1 cellular context compared by ENCODE assay signal in the genomic region with DNA sequence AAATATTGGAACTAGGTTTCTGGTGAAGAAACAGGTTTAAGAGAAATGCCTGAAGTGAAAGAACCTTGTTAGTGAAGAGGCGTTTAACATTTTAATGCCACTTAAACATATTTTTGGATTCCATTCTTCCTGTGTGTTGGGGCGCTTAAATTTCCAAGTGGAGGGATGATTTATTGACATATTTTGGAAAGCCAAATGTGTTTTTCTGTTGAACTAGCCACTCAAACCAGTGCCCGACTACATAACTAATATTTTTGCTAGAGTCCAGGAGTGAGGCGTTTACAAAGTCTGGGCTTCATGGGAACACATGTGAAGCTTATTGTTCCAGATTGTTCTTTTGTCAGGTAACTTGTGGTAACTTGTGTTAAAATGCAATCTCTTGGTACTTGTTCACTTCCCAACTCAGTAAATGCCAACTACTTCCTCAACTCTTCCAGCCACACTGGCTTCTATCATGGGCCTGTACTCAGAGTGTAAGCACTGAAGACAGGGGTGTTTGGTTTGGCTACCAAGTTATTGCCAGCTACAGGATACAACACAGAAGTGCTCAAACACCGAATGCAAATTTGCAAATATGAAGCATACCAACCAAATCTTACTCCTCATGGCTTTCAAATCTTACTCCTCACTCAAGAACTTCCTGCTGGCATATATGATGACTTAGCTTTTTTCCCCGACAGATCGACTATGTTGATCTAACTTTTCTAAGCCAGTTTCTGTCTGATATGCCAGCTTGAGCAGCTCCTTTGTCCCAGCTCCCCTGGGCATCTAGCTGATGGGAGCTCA.
TF ChIP-seq lines count a peak whose summit lies in the region.

No MANE protein-coding gene starts in this region.

TF ChIP-seq in K562, 482 proteins besides CTCF, POLR2A, EP300 and RAD21 (continued from another document and continues in another):
- TF ChIP-seq, protein P1, sequence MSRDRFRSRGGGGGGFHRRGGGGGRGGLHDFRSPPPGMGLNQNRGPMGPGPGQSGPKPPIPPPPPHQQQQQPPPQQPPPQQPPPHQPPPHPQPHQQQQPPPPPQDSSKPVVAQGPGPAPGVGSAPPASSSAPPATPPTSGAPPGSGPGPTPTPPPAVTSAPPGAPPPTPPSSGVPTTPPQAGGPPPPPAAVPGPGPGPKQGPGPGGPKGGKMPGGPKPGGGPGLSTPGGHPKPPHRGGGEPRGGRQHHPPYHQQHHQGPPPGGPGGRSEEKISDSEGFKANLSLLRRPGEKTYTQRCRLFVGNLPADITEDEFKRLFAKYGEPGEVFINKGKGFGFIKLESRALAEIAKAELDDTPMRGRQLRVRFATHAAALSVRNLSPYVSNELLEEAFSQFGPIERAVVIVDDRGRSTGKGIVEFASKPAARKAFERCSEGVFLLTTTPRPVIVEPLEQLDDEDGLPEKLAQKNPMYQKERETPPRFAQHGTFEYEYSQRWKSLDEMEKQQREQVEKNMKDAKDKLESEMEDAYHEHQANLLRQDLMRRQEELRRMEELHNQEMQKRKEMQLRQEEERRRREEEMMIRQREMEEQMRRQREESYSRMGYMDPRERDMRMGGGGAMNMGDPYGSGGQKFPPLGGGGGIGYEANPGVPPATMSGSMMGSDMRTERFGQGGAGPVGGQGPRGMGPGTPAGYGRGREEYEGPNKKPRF (IDR thresholded peaks at IDR 0.05; ENCODE audit: low read depth, low read length) = no peak
- TF ChIP-seq MAZ (CRISPR knock-in tag; conservative IDR thresholded peaks at IDR 0.05 in 1 of 2, IDR thresholded peaks at IDR 0.05 in 1 of 2) = peak in 1 of 2 experiments; percentile 32; a peak in 1 of 4 replicates
- TF ChIP-seq, protein P2, sequence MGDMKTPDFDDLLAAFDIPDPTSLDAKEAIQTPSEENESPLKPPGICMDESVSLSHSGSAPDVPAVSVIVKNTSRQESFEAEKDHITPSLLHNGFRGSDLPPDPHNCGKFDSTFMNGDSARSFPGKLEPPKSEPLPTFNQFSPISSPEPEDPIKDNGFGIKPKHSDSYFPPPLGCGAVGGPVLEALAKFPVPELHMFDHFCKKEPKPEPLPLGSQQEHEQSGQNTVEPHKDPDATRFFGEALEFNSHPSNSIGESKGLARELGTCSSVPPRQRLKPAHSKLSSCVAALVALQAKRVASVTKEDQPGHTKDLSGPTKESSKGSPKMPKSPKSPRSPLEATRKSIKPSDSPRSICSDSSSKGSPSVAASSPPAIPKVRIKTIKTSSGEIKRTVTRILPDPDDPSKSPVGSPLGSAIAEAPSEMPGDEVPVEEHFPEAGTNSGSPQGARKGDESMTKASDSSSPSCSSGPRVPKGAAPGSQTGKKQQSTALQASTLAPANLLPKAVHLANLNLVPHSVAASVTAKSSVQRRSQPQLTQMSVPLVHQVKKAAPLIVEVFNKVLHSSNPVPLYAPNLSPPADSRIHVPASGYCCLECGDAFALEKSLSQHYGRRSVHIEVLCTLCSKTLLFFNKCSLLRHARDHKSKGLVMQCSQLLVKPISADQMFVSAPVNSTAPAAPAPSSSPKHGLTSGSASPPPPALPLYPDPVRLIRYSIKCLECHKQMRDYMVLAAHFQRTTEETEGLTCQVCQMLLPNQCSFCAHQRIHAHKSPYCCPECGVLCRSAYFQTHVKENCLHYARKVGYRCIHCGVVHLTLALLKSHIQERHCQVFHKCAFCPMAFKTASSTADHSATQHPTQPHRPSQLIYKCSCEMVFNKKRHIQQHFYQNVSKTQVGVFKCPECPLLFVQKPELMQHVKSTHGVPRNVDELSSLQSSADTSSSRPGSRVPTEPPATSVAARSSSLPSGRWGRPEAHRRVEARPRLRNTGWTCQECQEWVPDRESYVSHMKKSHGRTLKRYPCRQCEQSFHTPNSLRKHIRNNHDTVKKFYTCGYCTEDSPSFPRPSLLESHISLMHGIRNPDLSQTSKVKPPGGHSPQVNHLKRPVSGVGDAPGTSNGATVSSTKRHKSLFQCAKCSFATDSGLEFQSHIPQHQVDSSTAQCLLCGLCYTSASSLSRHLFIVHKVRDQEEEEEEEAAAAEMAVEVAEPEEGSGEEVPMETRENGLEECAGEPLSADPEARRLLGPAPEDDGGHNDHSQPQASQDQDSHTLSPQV (IDR thresholded peaks at IDR 0.05) = no peak
- TF ChIP-seq NFIC (IDR thresholded peaks at IDR 0.05) = no peak
- no peak for TF ChIP-seq NR4A1 (CRISPR knock-in tag; IDR thresholded peaks at IDR 0.05)
- TF ChIP-seq NR4A1 (tag; IDR thresholded peaks at IDR 0.05) = no peak
- no peak for TF ChIP-seq ZNF146 (CRISPR knock-in tag; IDR thresholded peaks at IDR 0.05; ENCODE audit: unreplicated experiment)
- TF ChIP-seq MAFK (IDR thresholded peaks at IDR 0.05; ENCODE audit: low read length) = peak; percentile 89
- no peak for TF ChIP-seq L3MBTL2 (IDR thresholded peaks at IDR 0.05)
- TF ChIP-seq GTF2E2 (tag; IDR thresholded peaks at IDR 0.05) = no peak
- TF ChIP-seq MAFG (tag; conservative IDR thresholded peaks at IDR 0.05) = peak; percentile 96
- TF ChIP-seq NFXL1 (CRISPR knock-in tag; IDR thresholded peaks at IDR 0.05) = no peak
- TF ChIP-seq C11orf30 (IDR thresholded peaks at IDR 0.05; ENCODE audit: low read depth) = peak; percentile 98
- 0 out of 2 replicates have a peak, but pooled peaks have one; percentile 11 for TF ChIP-seq ADNP (tag; IDR thresholded peaks at IDR 0.05)
- TF ChIP-seq MAFF (IDR thresholded peaks at IDR 0.05; ENCODE audit: low read length) = peak; percentile 93
- TF ChIP-seq, protein P3, sequence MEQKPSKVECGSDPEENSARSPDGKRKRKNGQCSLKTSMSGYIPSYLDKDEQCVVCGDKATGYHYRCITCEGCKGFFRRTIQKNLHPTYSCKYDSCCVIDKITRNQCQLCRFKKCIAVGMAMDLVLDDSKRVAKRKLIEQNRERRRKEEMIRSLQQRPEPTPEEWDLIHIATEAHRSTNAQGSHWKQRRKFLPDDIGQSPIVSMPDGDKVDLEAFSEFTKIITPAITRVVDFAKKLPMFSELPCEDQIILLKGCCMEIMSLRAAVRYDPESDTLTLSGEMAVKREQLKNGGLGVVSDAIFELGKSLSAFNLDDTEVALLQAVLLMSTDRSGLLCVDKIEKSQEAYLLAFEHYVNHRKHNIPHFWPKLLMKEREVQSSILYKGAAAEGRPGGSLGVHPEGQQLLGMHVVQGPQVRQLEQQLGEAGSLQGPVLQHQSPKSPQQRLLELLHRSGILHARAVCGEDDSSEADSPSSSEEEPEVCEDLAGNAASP (IDR thresholded peaks at IDR 0.05) = no peak
- peak; percentile 94 for TF ChIP-seq HNRNPL (IDR thresholded peaks at IDR 0.05; ENCODE audit: low read depth, low read length)
- TF ChIP-seq, protein P4, sequence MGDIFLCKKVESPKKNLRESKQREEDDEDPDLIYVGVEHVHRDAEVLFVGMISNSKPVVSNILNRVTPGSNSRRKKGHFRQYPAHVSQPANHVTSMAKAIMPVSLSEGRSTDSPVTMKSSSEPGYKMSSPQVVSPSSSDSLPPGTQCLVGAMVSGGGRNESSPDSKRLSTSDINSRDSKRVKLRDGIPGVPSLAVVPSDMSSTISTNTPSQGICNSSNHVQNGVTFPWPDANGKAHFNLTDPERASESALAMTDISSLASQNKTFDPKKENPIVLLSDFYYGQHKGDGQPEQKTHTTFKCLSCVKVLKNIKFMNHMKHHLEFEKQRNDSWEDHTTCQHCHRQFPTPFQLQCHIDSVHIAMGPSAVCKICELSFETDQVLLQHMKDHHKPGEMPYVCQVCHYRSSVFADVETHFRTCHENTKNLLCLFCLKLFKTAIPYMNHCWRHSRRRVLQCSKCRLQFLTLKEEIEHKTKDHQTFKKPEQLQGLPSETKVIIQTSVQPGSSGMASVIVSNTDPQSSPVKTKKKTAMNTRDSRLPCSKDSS (IDR thresholded peaks at IDR 0.05; ENCODE audit: low read depth, partially characterized antibody) = no peak
- TF ChIP-seq, protein P5, sequence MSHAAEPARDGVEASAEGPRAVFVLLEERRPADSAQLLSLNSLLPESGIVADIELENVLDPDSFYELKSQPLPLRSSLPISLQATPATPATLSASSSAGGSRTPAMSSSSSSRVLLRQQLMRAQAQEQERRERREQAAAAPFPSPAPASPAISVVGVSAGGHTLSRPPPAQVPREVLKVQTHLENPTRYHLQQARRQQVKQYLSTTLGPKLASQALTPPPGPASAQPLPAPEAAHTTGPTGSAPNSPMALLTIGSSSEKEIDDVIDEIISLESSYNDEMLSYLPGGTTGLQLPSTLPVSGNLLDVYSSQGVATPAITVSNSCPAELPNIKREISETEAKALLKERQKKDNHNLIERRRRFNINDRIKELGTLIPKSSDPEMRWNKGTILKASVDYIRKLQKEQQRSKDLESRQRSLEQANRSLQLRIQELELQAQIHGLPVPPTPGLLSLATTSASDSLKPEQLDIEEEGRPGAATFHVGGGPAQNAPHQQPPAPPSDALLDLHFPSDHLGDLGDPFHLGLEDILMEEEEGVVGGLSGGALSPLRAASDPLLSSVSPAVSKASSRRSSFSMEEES (CRISPR knock-in tag; IDR thresholded peaks at IDR 0.05) = no peak
- TF ChIP-seq ZNF354B (CRISPR knock-in tag; IDR thresholded peaks at IDR 0.05) = no peak
- TF ChIP-seq, protein P6, sequence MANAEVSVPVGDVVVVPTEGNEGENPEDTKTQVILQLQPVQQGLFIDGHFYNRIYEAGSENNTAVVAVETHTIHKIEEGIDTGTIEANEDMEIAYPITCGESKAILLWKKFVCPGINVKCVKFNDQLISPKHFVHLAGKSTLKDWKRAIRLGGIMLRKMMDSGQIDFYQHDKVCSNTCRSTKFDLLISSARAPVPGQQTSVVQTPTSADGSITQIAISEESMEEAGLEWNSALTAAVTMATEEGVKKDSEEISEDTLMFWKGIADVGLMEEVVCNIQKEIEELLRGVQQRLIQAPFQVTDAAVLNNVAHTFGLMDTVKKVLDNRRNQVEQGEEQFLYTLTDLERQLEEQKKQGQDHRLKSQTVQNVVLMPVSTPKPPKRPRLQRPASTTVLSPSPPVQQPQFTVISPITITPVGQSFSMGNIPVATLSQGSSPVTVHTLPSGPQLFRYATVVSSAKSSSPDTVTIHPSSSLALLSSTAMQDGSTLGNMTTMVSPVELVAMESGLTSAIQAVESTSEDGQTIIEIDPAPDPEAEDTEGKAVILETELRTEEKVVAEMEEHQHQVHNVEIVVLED (CRISPR knock-in tag; IDR thresholded peaks at IDR 0.05) = no peak
- peak; percentile 4 for TF ChIP-seq RBM25 (IDR thresholded peaks at IDR 0.05; ENCODE audit: low read depth, low read length, severe bottlenecking)
- no peak for TF ChIP-seq CHD4 (IDR thresholded peaks at IDR 0.05; ENCODE audit: insufficient read depth, insufficient replicate concordance, low read depth, low read length, poor library complexity, severe bottlenecking)
- TF ChIP-seq, protein P7, sequence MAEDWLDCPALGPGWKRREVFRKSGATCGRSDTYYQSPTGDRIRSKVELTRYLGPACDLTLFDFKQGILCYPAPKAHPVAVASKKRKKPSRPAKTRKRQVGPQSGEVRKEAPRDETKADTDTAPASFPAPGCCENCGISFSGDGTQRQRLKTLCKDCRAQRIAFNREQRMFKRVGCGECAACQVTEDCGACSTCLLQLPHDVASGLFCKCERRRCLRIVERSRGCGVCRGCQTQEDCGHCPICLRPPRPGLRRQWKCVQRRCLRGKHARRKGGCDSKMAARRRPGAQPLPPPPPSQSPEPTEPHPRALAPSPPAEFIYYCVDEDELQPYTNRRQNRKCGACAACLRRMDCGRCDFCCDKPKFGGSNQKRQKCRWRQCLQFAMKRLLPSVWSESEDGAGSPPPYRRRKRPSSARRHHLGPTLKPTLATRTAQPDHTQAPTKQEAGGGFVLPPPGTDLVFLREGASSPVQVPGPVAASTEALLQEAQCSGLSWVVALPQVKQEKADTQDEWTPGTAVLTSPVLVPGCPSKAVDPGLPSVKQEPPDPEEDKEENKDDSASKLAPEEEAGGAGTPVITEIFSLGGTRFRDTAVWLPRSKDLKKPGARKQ (CRISPR knock-in tag; IDR thresholded peaks at IDR 0.05) = no peak
- TF ChIP-seq, protein P8, sequence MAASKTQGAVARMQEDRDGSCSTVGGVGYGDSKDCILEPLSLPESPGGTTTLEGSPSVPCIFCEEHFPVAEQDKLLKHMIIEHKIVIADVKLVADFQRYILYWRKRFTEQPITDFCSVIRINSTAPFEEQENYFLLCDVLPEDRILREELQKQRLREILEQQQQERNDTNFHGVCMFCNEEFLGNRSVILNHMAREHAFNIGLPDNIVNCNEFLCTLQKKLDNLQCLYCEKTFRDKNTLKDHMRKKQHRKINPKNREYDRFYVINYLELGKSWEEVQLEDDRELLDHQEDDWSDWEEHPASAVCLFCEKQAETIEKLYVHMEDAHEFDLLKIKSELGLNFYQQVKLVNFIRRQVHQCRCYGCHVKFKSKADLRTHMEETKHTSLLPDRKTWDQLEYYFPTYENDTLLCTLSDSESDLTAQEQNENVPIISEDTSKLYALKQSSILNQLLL (CRISPR knock-in tag; IDR thresholded peaks at IDR 0.05; ENCODE audit: borderline replicate concordance) = no peak
- TF ChIP-seq ELF1 (tag; IDR thresholded peaks at IDR 0.05) = peak; percentile 30; the same call in 1 of the 2 replicates
- no peak for TF ChIP-seq ZNF584 (CRISPR knock-in tag; IDR thresholded peaks at IDR 0.05; ENCODE audit: low read depth)
- peak; percentile 73 for TF ChIP-seq RBFOX2 (IDR thresholded peaks at IDR 0.05; ENCODE audit: low read depth, low read length)
- TF ChIP-seq ARHGAP35 (IDR thresholded peaks at IDR 0.05; ENCODE audit: partially characterized antibody) = no peak
- TF ChIP-seq RBM17 (IDR thresholded peaks at IDR 0.05; ENCODE audit: borderline replicate concordance, low read depth, low read length) = no peak
- TF ChIP-seq MTA3 (IDR thresholded peaks at IDR 0.05; ENCODE audit: borderline replicate concordance) = no peak
- 0 out of 2 replicates have a peak, but pooled peaks have one; percentile 19 for TF ChIP-seq THRAP3 (IDR thresholded peaks at IDR 0.05; ENCODE audit: borderline replicate concordance)
- TF ChIP-seq MTF1 (CRISPR knock-in tag; IDR thresholded peaks at IDR 0.05; ENCODE audit: borderline replicate concordance) = no peak
- TF ChIP-seq HDAC1 (IDR thresholded peaks at IDR 0.05) = peak in 1 of 2 experiments; percentile 41; a peak in 1 of 4 replicates
- no peak for TF ChIP-seq ELF4 (CRISPR knock-in tag; IDR thresholded peaks at IDR 0.05)
- peak; percentile 70; the same call in 1 of the 2 replicates for TF ChIP-seq HNRNPUL1 (IDR thresholded peaks at IDR 0.05; ENCODE audit: low read length)
- TF ChIP-seq, protein P9, sequence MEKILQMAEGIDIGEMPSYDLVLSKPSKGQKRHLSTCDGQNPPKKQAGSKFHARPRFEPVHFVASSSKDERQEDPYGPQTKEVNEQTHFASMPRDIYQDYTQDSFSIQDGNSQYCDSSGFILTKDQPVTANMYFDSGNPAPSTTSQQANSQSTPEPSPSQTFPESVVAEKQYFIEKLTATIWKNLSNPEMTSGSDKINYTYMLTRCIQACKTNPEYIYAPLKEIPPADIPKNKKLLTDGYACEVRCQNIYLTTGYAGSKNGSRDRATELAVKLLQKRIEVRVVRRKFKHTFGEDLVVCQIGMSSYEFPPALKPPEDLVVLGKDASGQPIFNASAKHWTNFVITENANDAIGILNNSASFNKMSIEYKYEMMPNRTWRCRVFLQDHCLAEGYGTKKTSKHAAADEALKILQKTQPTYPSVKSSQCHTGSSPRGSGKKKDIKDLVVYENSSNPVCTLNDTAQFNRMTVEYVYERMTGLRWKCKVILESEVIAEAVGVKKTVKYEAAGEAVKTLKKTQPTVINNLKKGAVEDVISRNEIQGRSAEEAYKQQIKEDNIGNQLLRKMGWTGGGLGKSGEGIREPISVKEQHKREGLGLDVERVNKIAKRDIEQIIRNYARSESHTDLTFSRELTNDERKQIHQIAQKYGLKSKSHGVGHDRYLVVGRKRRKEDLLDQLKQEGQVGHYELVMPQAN (IDR thresholded peaks at IDR 0.05; ENCODE audit: borderline replicate concordance) = 0 out of 2 replicates have a peak, but pooled peaks have one; percentile 25
- TF ChIP-seq CCNT2 (IDR thresholded peaks at IDR 0.05; ENCODE audit: borderline replicate concordance, extremely low read depth, insufficient read length, low read depth, low read length) = no peak
- TF ChIP-seq NR2C2 (CRISPR knock-in tag; IDR thresholded peaks at IDR 0.05) = no peak
- TF ChIP-seq NR2C2 (tag; IDR thresholded peaks at IDR 0.05) = no peak
- no peak for TF ChIP-seq ZNF24 (IDR thresholded peaks at IDR 0.05)
